8 cellular contexts compared by ENCODE assay signal in the genomic region with DNA sequence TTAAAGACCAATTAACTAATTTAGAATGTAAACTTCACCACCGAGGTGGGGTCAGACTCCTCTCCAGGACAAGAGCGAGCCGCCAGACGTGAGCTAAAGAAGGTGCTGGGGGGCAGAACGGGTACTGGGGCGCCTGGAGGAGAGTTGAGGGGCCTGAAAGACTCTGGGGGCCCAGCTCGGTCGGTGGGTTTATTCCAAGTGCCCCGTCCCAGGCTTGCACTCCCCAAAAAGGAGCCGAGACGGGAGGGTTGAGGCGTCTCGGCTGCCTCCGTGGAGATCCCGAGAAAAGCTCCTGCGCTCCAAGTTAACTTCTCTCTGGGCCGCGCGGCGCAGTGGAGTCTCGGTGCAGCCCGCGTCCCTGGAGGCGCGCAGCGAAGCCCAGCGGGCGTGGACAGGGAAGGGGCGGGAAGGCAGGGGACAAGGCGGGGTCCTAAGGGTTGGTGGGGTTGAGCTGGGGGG.
DNase-seq lines count a peak whose midpoint lies in the region; ATAC-seq and TF ChIP-seq lines count a peak whose summit lies in the region.

No MANE protein-coding gene starts in this region.

- no peak for ATAC-seq in naive thymus-derived CD8-positive, alpha-beta T cell
- ATAC-seq in HG03457 (IDR thresholded peaks at IDR 0.05; ENCODE audit: unreplicated experiment): no peak
- ATAC-seq in GM18870 (IDR thresholded peaks at IDR 0.05; ENCODE audit: unreplicated experiment): no peak

- TF ChIP-seq CTCF in AG10803 (conservative IDR thresholded peaks at IDR 0.05; ENCODE audit: low read length): no peak
- TF ChIP-seq CTCF in esophagus muscularis mucosa (IDR thresholded peaks at IDR 0.05): no peak
- TF ChIP-seq CTCF in GM10248 (IDR thresholded peaks at IDR 0.05; ENCODE audit: control extremely low read depth, extremely low read depth, low read depth, missing control alignments): no peak

- H3K9me3 ChIP-seq in esophagus muscularis mucosa: no peaks in the 10 kb centered on the region

- peaks cover 6 to 13% (median 11%) of the 10 kb centered on the region in 4 donors for H3K4me1 ChIP-seq in esophagus muscularis mucosa

- CTCF ChIA-PET in GM10248 (lab: Yijun Ruan, JAX): interaction anchor here (1.4 kb wide), 1 partner anchor 9 kb away, joined by 5 read pairs; no protein-coding TSS in a partner anchor

- H3K4me3 ChIP-seq in AG10803 (ENCODE audit: low read length) (peak overlapping the region; percentile 52), esophagus muscularis mucosa (peak overlapping the region; percentile 38 to 60 (median 46))

- TF ChIP-seq POLR2A in esophagus muscularis mucosa (IDR thresholded peaks at IDR 0.05; ENCODE audit: low read depth): no peak

- H3K27ac ChIP-seq in esophagus muscularis mucosa (replicated peaks in 1 of 4): no peak overlapping the region

- no peaks in the 10 kb centered on the region for H3K36me3 ChIP-seq in esophagus muscularis mucosa

- peaks cover 0 to 5% (median 0%) of the 10 kb centered on the region in 3 donors for H3K36me3 Mint-ChIP-seq in naive thymus-derived CD8-positive, alpha-beta T cell

- peak; percentile 24 for DNase-seq in AG10803 (ENCODE audit: low read depth)
- DNase-seq in NCI-H748 (lab: John Stamatoyannopoulos, UW; ENCODE audit: unreplicated experiment): peak; percentile 72
- DNase-seq in esophagus muscularis mucosa (ENCODE audit: extremely low spot score): no peak
- no peak for DNase-seq in naive thymus-derived CD8-positive, alpha-beta T cell
- DNase-seq in occipital lobe (lab: John Stamatoyannopoulos, UW): no peak
- no peak for DNase-seq in GM10248 (ENCODE audit: extremely low spot score)

- no peak overlapping the region for H3K27ac Mint-ChIP-seq in naive thymus-derived CD8-positive, alpha-beta T cell

- H3K4me3 Mint-ChIP-seq in naive thymus-derived CD8-positive, alpha-beta T cell: peak overlapping the region; percentile 30 to 80 (median 46)

- H3K27me3 Mint-ChIP-seq in naive thymus-derived CD8-positive, alpha-beta T cell: peaks cover 16 to 65% (median 41%) of the 10 kb centered on the region in 5 donors

- intact Hi-C loops in esophagus muscularis mucosa (cut with DNase I): no loop called here

- WGBS in esophagus muscularis mucosa: 18% methylated on average over 24 of the region's 30 CpGs

- peaks cover 0 to 10% (median 0%) of the 10 kb centered on the region in 9 donors for H3K9me3 Mint-ChIP-seq in naive thymus-derived CD8-positive, alpha-beta T cell

- POLR2A ChIA-PET in naive thymus-derived CD8-positive, alpha-beta T cell (lab: Charles Lee): no interaction called here
- POLR2A ChIA-PET in GM10248 (lab: Yijun Ruan, JAX): no interaction called here

- peaks cover 5 to 12% (median 10%) of the 10 kb centered on the region in 4 donors for H3K4me1 Mint-ChIP-seq in naive thymus-derived CD8-positive, alpha-beta T cell

- H3K27me3 ChIP-seq in esophagus muscularis mucosa: peaks cover 0 to 9% (median 0%) of the 10 kb centered on the region in 4 donors

- TF ChIP-seq EP300 in esophagus muscularis mucosa (IDR thresholded peaks at IDR 0.05): no peak

Comparison
In these comparisons a context has a peak if more than half of its experiments do, and no peak if none do; other contexts are left out.
1. DNase-seq: peak in AG10803 (single experiment) and NCI-H748 (single experiment); none in esophagus muscularis mucosa (single experiment), naive thymus-derived CD8-positive, alpha-beta T cell (0 of 10), occipital lobe (single experiment) and GM10248 (single experiment).